ENCODE assay signal across 13 cellular contexts in genomic region chr9:104984541-104984940, GRCh38.
"Had no signal": no experiment of that assay in that cellular context is flagged by ENCODE, and none has a peak within 500 bp of the region (broad histone marks: within the 10 kb centered on the region; RNA-seq: fewer than 3 reads in every experiment).

No MANE protein-coding gene starts in this region.

- DNase-seq: activated CD4-positive, alpha-beta T cell treated with anti-CD3 and anti-CD28 coated beads, Interleukin-2, amount 10 ng/mL, durations not matched to agents 7 days and 5 days; activated effector memory CD4-positive, alpha-beta T cell treated with Interleukin-2 at 50 U/mL for 16 hours; aorta; brain microvascular endothelial cell; central memory CD4-positive, alpha-beta T cell; dorsolateral prefrontal cortex; stimulated activated CD4-positive, alpha-beta T cell treated with anti-CD3 and anti-CD28 coated beads, Interleukin-2, amount 100 ng/mL, for 48 hours; stomach had no signal

- H3K36me3 Mint-ChIP-seq: memory B cell, neural progenitor cell, type B pancreatic cell, WTC11 had no signal

- H3K4me3 ChIP-seq: dorsolateral prefrontal cortex, neural progenitor cell, stomach had no signal

- H3K4me2 ChIP-seq: neural progenitor cell had no signal

- H3K9me3 Mint-ChIP-seq: activated CD4-positive, alpha-beta T cell treated with anti-CD3 and anti-CD28 coated beads, Interleukin-2, amount 10 ng/mL, durations not matched to agents 7 days and 5 days; memory B cell; neural progenitor cell; type B pancreatic cell had no signal

- H3K4me3 Mint-ChIP-seq: activated CD4-positive, alpha-beta T cell treated with anti-CD3 and anti-CD28 coated beads, Interleukin-2, amount 10 ng/mL, durations not matched to agents 7 days and 5 days; memory B cell; neural progenitor cell; type B pancreatic cell; WTC11 had no signal

- H3K4me1 ChIP-seq: neural progenitor cell had no signal

- H3K36me3 ChIP-seq: brain microvascular endothelial cell, neural progenitor cell, stomach had no signal

- H3K27ac Mint-ChIP-seq: activated CD4-positive, alpha-beta T cell treated with anti-CD3 and anti-CD28 coated beads, Interleukin-2, amount 10 ng/mL, durations not matched to agents 7 days and 5 days; memory B cell; neural progenitor cell; progenitor cell of endocrine pancreas; type B pancreatic cell; WTC11 had no signal

- H3K27me3 Mint-ChIP-seq: progenitor cell of endocrine pancreas, type B pancreatic cell had no signal

- ATAC-seq: WTC11 had no signal

- H2AFZ ChIP-seq: neural progenitor cell had no signal

- H3K9me3 ChIP-seq: stomach had no signal

- H3K27ac ChIP-seq: brain microvascular endothelial cell, dorsolateral prefrontal cortex, neural progenitor cell, stomach had no signal

- H3K27me3 ChIP-seq: brain microvascular endothelial cell, dorsolateral prefrontal cortex, neural progenitor cell, stomach had no signal
